Comparison of ENCODE assay signal across 29 cellular contexts in the genomic region with DNA sequence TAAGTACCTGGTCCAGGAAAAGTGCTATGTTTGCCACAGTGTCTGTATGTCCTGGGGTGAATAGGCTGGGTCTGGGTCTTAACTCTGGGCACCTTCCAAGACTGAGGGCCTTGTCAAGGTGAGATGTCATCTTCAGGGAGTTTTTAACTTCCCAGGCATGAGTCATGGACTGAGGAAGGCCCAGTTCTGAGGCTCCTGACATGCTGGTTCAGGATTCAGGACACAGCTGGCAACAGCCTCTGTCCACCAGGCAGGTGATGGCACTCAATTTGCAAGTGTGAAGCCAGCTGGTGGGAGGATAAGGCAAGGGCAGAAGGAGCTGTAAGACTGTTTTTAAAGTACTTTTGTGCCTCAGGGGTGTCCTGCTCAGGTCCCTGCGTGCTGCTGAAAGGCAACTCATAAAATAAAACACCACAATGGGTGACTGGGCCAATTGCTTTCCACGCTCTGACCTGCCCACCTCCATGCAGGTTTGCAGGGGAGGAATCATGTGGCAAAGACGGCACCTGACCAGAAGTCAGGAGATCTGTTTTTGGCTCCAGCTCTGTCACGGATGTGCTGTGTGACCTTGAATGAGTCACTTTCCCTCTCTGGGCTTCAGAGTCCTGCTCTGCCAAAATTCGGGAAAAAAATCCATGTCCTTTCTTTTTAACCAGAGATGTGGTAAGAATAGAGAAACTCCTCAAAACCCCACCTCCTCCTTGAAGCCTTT. TPM values are rescaled to one million over a fixed set of nuclear protein-coding genes. Genes with fewer than 3 reads are reported as not detected.
DNase-seq lines count a peak whose midpoint lies in the region; ATAC-seq, FAIRE-seq and TF ChIP-seq lines count a peak whose summit lies in the region.
"Had no signal": no experiment of that assay in that cellular context is flagged by ENCODE, and none has a peak within 500 bp of the region (broad histone marks: within the 10 kb centered on the region; RNA-seq: fewer than 3 reads in every experiment).

No MANE protein-coding gene starts in this region.

- H4K8ac ChIP-seq in H1 (ENCODE audit: extremely low read depth, insufficient read depth, low read length) = no peak overlapping the region

- TF ChIP-seq POLR2A in breast epithelium (IDR thresholded peaks at IDR 0.05) (no peak), H1 (IDR thresholded peaks at IDR 0.05; ENCODE audit: control extremely low read depth in 1 of 2, low read depth in 2 of 2, low read length in 2 of 2) (no peak), spleen (IDR thresholded peaks at IDR 0.05) (no peak)

- no peaks in the 10 kb centered on the region for H3K27me3 Mint-ChIP-seq in MCF 10A (ENCODE audit: insufficient read depth, unreplicated experiment)

- H3K9me3 Mint-ChIP-seq in MCF 10A (ENCODE audit: unreplicated experiment) = no peaks in the 10 kb centered on the region
- H3K9me3 Mint-ChIP-seq: activated B cell treated with CpG ODN at 0.5 μM for 24 hours; activated naive CD8-positive, alpha-beta T cell treated with anti-CD3 and anti-CD28 coated beads for 36 hours; nephron progenitor cell had no signal

- H4K5ac ChIP-seq in H1 (ENCODE audit: insufficient read length, low read depth, low read length) = no peak overlapping the region

- H3K23me2 ChIP-seq in H1 (ENCODE audit: low read depth, low read length) = peaks cover 9% of the 10 kb centered on the region

- H3K9me3 ChIP-seq in breast epithelium = no peaks in the 10 kb centered on the region
- H3K9me3 ChIP-seq in H1 (ENCODE audit: insufficient read depth in 2 of 2, low read depth in 1 of 2, low read length in 1 of 2) = no peaks in the 10 kb centered on the region
- H3K9me3 ChIP-seq in spleen = no peaks in the 10 kb centered on the region
- H3K9me3 ChIP-seq: BLaER1, esophagus muscularis mucosa, pancreas had no signal

- no peak for TF ChIP-seq RAD21 in H1 (IDR thresholded peaks at IDR 0.05 in 1 of 2, conservative IDR thresholded peaks at IDR 0.05 in 1 of 2; ENCODE audit: low read depth in 2 of 2, low read length in 2 of 2)

- intact Hi-C loops in MCF 10A (cut with micrococcal nuclease) (loop anchor here (1.0 to 5.0 kb wide), 4 partner anchors 66 to 679 kb away; no protein-coding TSS in a partner anchor), breast epithelium (cut with DNase I; ENCODE audit: low total_unique reads) (no loop called here), spleen (cut with DNase I; ENCODE audit: low total_unique reads) (loop anchor here (10.0 kb wide), 1 partner anchor 124 kb away; no protein-coding TSS in a partner anchor)

- H3K4me1 ChIP-seq in breast epithelium = peaks cover 0 to under 1% of the 10 kb centered on the region in 2 donors
- H3K4me1 ChIP-seq in H1 (replicated peaks in 1 of 4; ENCODE audit: control insufficient read depth in 3 of 4, insufficient read depth in 4 of 4, low read length in 3 of 4) = peaks cover 0 to 24% (median 10%) of the 10 kb centered on the region in 4 experiments; a peak in 6 of 7 replicates
- H3K4me1 ChIP-seq in spleen = peaks cover 4 to 11% (median 9%) of the 10 kb centered on the region in 6 donors
- H3K4me1 ChIP-seq: pancreas had no signal

- no peak overlapping the region for H3K9ac ChIP-seq in H1 (replicated peaks in 1 of 4; ENCODE audit: extremely low read depth in 1 of 4, low read depth in 3 of 4, low read length in 3 of 4)
- H3K9ac ChIP-seq: BLaER1 had no signal

- WGBS in H1 (ENCODE audit: extremely low coverage in 1 of 2, insufficient coverage in 1 of 2, insufficient read length in 1 of 2, insufficient replicate concordance in 2 of 2, low coverage in 1 of 2, low lambda C conversion rate in 2 of 2, missing lambda C conversion rate in 1 of 2), 2 experiments = 76% methylated on average over 5 of the region's 5 CpGs; no CpG with 5 or more reads in 1 of the 2 experiments
- WGBS in spleen, 5 donors = 73 to 86% (median 80%) methylated on average over 5 of the region's 5 CpGs

- H4K20me1 ChIP-seq in H1 (replicated peaks in 1 of 2; ENCODE audit: control insufficient read depth in 1 of 2, insufficient read depth in 2 of 2, low read length in 2 of 2) = no peaks in the 10 kb centered on the region
- H4K20me1 ChIP-seq: BLaER1 had no signal

- no peak for TF ChIP-seq EP300 in H1 (IDR thresholded peaks at IDR 0.05; ENCODE audit: borderline replicate concordance in 1 of 2, low read depth in 2 of 2, low read length in 2 of 2)

- peak overlapping the region in 1 of 2 experiments; percentile 38; a peak in 1 of 4 replicates for H3K4me2 ChIP-seq in H1 (ENCODE audit: insufficient read depth in 1 of 2, low read depth in 2 of 2, low read length in 2 of 2)
- H3K4me2 ChIP-seq: BLaER1 had no signal

- POLR2A ChIA-PET in MCF 10A (lab: Yijun Ruan, JAX) (interaction anchor here (1.3 to 1.4 kb wide), 3 partner anchors 143 to 212 kb away, joined by 3 to 6 read pairs (median 4); a partner anchor contains a TSS), H1 (lab: Charles Lee; ENCODE audit: partially characterized antibody) (interaction anchor here (1.6 to 3.4 kb wide), 3 partner anchors 34 to 296 kb away, joined by 3 to 10 read pairs (median 5); a partner anchor contains a TSS)

- peak; percentile 44 for DNase-seq in MCF 10A (ENCODE audit: unreplicated experiment)
- DNase-seq in breast epithelium (ENCODE audit: low spot score in 2 of 2) = no peak
- DNase-seq in NCI-H69 (lab: John Stamatoyannopoulos, UW) = peak; percentile 25
- no peak for DNase-seq in H1 (ENCODE audit: low read depth in 1 of 2, low spot score in 2 of 2)
- peak; percentile 31 for DNase-seq in spleen
- DNase-seq in stimulated activated CD4-positive, alpha-beta T cell treated with anti-CD3 and anti-CD28 coated beads, Interleukin-1b, Interleukin-23, amount 100 ng/mL, for 48 hours = no peak
- no peak for DNase-seq in GM19239 (ENCODE audit: insufficient read length, low spot score)
- DNase-seq: ACHN; activated B cell treated with CpG ODN at 0.5 μM for 24 hours; activated CD4-positive, alpha-beta T cell treated with anti-CD3 and anti-CD28 coated beads, Interleukin-2, amount 50 U/mL, for 48 hours; activated CD8-positive, alpha-beta memory T cell treated with anti-CD3 and anti-CD28 coated beads, Interleukin-2, amount 50 U/mL, for 48 hours; activated naive CD8-positive, alpha-beta T cell treated with anti-CD3 and anti-CD28 coated beads for 36 hours; effector CD4-positive, alpha-beta T cell; hypothalamus; NCI-H1048; NCI-H187 treated with DMSO at 0.1 percent for 48 hours; NCI-H748 treated with DMSO at 0.1 percent for 48 hours; nephron progenitor cell; pancreas; SHP77; stimulated activated CD4-positive, alpha-beta T cell treated with anti-CD3 and anti-CD28 coated beads, Interleukin-12 subunit alpha, Interleukin-12 subunit beta, amount 100 ng/mL, for 4 hours; stimulated activated CD4-positive, alpha-beta T cell treated with anti-CD3 and anti-CD28 coated beads, Interleukin-4, amount 100 ng/mL, for 4 hours; stimulated activated naive CD4-positive, alpha-beta T cell; T-helper 9 cell had no signal

- H3K36me3 ChIP-seq in breast epithelium (no peaks in the 10 kb centered on the region), H1 (ENCODE audit: control insufficient read depth in 2 of 4, insufficient read depth in 4 of 4, low read length in 3 of 4) (no peaks in the 10 kb centered on the region), spleen (no peaks in the 10 kb centered on the region)
- H3K36me3 ChIP-seq: BLaER1, esophagus muscularis mucosa, pancreas had no signal

- H2BK5ac ChIP-seq in H1 (ENCODE audit: low read depth, low read length) = no peak overlapping the region

- peaks cover 6% of the 10 kb centered on the region for H3K36me3 Mint-ChIP-seq in MCF 10A (ENCODE audit: insufficient read depth, unreplicated experiment)
- H3K36me3 Mint-ChIP-seq: activated naive CD8-positive, alpha-beta T cell treated with anti-CD3 and anti-CD28 coated beads for 36 hours had no signal

- H3K4me1 Mint-ChIP-seq in MCF 10A (ENCODE audit: insufficient read depth, unreplicated experiment) = peaks cover 6% of the 10 kb centered on the region

- H3K4ac ChIP-seq in H1 (replicated peaks; ENCODE audit: insufficient read length, low read depth, low read length) = no peak overlapping the region

- CTCF ChIA-PET in MCF 10A (lab: Yijun Ruan, JAX) (interaction anchor here (0.5 to 5.6 kb wide), 22 partner anchors 13 to 745 kb away, joined by 3 to 60 read pairs (median 3); no protein-coding TSS in a partner anchor), H1 (lab: Charles Lee; ENCODE audit: partially characterized antibody) (interaction anchor here (0.6 to 13.0 kb wide), 36 partner anchors 12 to 744 kb away, joined by 3 to 213 read pairs (median 7); a partner anchor contains a TSS)

- no peak for TF ChIP-seq CTCF in MCF 10A (IDR thresholded peaks at IDR 0.05; ENCODE audit: unreplicated experiment)
- TF ChIP-seq CTCF in breast epithelium (IDR thresholded peaks at IDR 0.05) = no peak
- no peak for TF ChIP-seq CTCF in H1 (IDR thresholded peaks at IDR 0.05; ENCODE audit: control extremely low read depth in 1 of 3, insufficient read depth in 1 of 3, low read depth in 1 of 3, low read length in 3 of 3)
- no peak for TF ChIP-seq CTCF in spleen (IDR thresholded peaks at IDR 0.05 in 8 of 11, conservative IDR thresholded peaks at IDR 0.05 in 3 of 11)

- H3K4me3 ChIP-seq in breast epithelium (no peak overlapping the region), H1 (ENCODE audit: extremely low read depth in 1 of 4, insufficient read depth in 2 of 4, low read depth in 3 of 4, low read length in 4 of 4) (no peak overlapping the region), spleen (no peak overlapping the region)
- H3K4me3 ChIP-seq: BLaER1, esophagus muscularis mucosa, pancreas had no signal

- H3K18ac ChIP-seq in H1 (ENCODE audit: extremely low read depth, low read length) = no peak overlapping the region

- no peak overlapping the region for H2BK20ac ChIP-seq in H1 (ENCODE audit: low read length)

- H3K79me1 ChIP-seq in H1 (ENCODE audit: low read depth, low read length) = no peaks in the 10 kb centered on the region

- no peak overlapping the region for H3K14ac ChIP-seq in H1 (ENCODE audit: insufficient read length)

- peaks cover 4 to 18% of the 10 kb centered on the region in 2 donors for H3K27me3 ChIP-seq in breast epithelium
- peaks cover 0 to 4% (median 3%) of the 10 kb centered on the region in 4 experiments; a peak in 3 of 7 replicates for H3K27me3 ChIP-seq in H1 (replicated peaks in 1 of 4; ENCODE audit: control insufficient read depth in 3 of 4, extremely low read depth in 1 of 4, insufficient read depth in 3 of 4, low read length in 3 of 4)
- peaks cover 0 to 34% (median 18%) of the 10 kb centered on the region in 7 donors for H3K27me3 ChIP-seq in spleen (replicated peaks in 1 of 7)
- H3K27me3 ChIP-seq: pancreas had no signal

- FAIRE-seq in H1 (lab: Jason Lieb, UNC) (no peak), GM19239 (lab: Jason Lieb, UNC) (no peak)
- FAIRE-seq: HTR-8/SVneo, pancreas had no signal

- no peak overlapping the region for H4K91ac ChIP-seq in H1 (replicated peaks; ENCODE audit: insufficient read length, low read length)

- H2BK12ac ChIP-seq in H1 (ENCODE audit: low read depth, low read length) = 0 out of 2 replicates have a peak overlapping the region, but pooled peaks have one; percentile 60

- no peak overlapping the region; the same call in 1 of the 2 replicates for H2AK5ac ChIP-seq in H1 (ENCODE audit: low read depth, low read length)

- H3K27ac Mint-ChIP-seq in MCF 10A (ENCODE audit: low read depth, unreplicated experiment) = peak overlapping the region; percentile 54
- H3K27ac Mint-ChIP-seq: activated B cell treated with CpG ODN at 0.5 μM for 24 hours; activated naive CD8-positive, alpha-beta T cell treated with anti-CD3 and anti-CD28 coated beads for 36 hours; nephron progenitor cell had no signal

- ATAC-seq in HG02840 (IDR thresholded peaks at IDR 0.05; ENCODE audit: low FRiP score, unreplicated experiment) = no peak

- H3K27ac ChIP-seq in breast epithelium (no peak overlapping the region), H1 (ENCODE audit: low read depth, low read length) (no peak overlapping the region), spleen (no peak overlapping the region)
- H3K27ac ChIP-seq: BLaER1, esophagus muscularis mucosa, pancreas had no signal

- H2BK120ac ChIP-seq in H1 (replicated peaks; ENCODE audit: low read depth, low read length) = no peak overlapping the region

- no peak overlapping the region for H3K23ac ChIP-seq in H1 (ENCODE audit: insufficient read length)

- no peak overlapping the region for H2AFZ ChIP-seq in H1 (ENCODE audit: low read length)

- no TSS peak for BruUV-seq in MCF 10A (replicated peaks; lab: Mats Ljungman, UMichigan)

- peak overlapping the region; percentile 72; the same call in 1 of the 2 replicates for H2BK15ac ChIP-seq in H1 (ENCODE audit: low read length)

- no peak overlapping the region for H3K56ac ChIP-seq in H1 (replicated peaks; ENCODE audit: insufficient read length, low read depth, low read length)

- no peaks in the 10 kb centered on the region for H3K79me2 ChIP-seq in H1 (ENCODE audit: control insufficient read depth in 1 of 2, insufficient read depth in 2 of 2, low read length in 2 of 2)

- H3K4me3 Mint-ChIP-seq in MCF 10A (ENCODE audit: unreplicated experiment) = no peak overlapping the region
- H3K4me3 Mint-ChIP-seq: activated B cell treated with CpG ODN at 0.5 μM for 24 hours; activated naive CD8-positive, alpha-beta T cell treated with anti-CD3 and anti-CD28 coated beads for 36 hours; nephron progenitor cell had no signal

RNA-seq across cellular contexts. Expression of a gene that starts 4.9 kb away (rescaled TPM):
- not detected in 2 replicates for total RNA-seq in MCF 10A (2022)
- total RNA-seq in breast epithelium = under 1 TPM in 2 of 3 donors, not detected in 1; 0.29 to 0.33 TPM
- 10.5 and 11.1 TPM in 2 replicates for total RNA-seq in H1 (2021; fragmentation: NEBNext Ultra II Directional; extraction: Animal tissue kit (Norgen Biotek cat#: 25700))
- 5.9 and 7.9 TPM in 2 replicates for polyA plus RNA-seq in H1 (2011; rRNA removed)
- polyA plus RNA-seq in H1 (2011; cell fraction: cytosol; rRNA removed) = 5.5 TPM
- polyA plus RNA-seq in H1 (2011; cell fraction: nucleus; rRNA removed) = 16.7 TPM
- 5.7 to 10.1 TPM (median 8.0 TPM) in 4 replicates for polyA plus RNA-seq in H1 (2012, experiment 1 of 2)
- polyA plus RNA-seq in H1 (2012, experiment 2 of 2) = 5.1 TPM
- polyA plus RNA-seq in H1 (2013, experiment 1 of 2) = 5.9 TPM
- 6.1 TPM for polyA plus RNA-seq in H1 (2013, experiment 2 of 2)
- 2.5 and 3.7 TPM in 2 replicates for polyA minus RNA-seq in H1 (2011; rRNA and poly(A)+ RNA removed)
- polyA minus RNA-seq in H1 (2011; cell fraction: cytosol; rRNA and poly(A)+ RNA removed) = 3.4 TPM
- 2.8 TPM for polyA minus RNA-seq in H1 (2011; cell fraction: nucleus; rRNA and poly(A)+ RNA removed)
- 1 to 10 TPM in 6 of 7 donors, under 1 TPM in 1; 0.66 to 1.9 (median 1.3) TPM for total RNA-seq in spleen
- 1 to 10 TPM in 1 of 3 donors, under 1 TPM in 2; 0.67 to 2.8 (median 0.86) TPM for polyA plus RNA-seq in spleen
- total RNA-seq: G401 had no signal

RNA-seq across cellular contexts. Expression of a gene that starts 35.1 kb away (rescaled TPM):
- total RNA-seq in MCF 10A (2022) (1,490 and 1,644 TPM in 2 replicates), breast epithelium (1,000 to 10,000 TPM; 2,573 to 5,786 (median 4,399) TPM), spleen (1,000 to 10,000 TPM; 1,033 to 2,189 (median 1,131) TPM)
- total RNA-seq in H1 (2021; fragmentation: NEBNext Ultra II Directional; extraction: Animal tissue kit (Norgen Biotek cat#: 25700)) = 2,408 and 2,434 TPM in 2 replicates
- polyA plus RNA-seq in H1 (2011; rRNA removed) (9,129 and 11,142 TPM in 2 replicates), spleen (1,000 to 10,000 TPM; 3,993 to 4,934 (median 4,074) TPM)
- 8,215 TPM for polyA plus RNA-seq in H1 (2011; cell fraction: cytosol; rRNA removed)
- 3,355 TPM for polyA plus RNA-seq in H1 (2011; cell fraction: nucleus; rRNA removed)
- 3,709 to 4,828 TPM (median 4,408 TPM) in 4 replicates for polyA plus RNA-seq in H1 (2012, experiment 1 of 2)
- 11,667 TPM for polyA plus RNA-seq in H1 (2012, experiment 2 of 2)
- 2,351 TPM for polyA plus RNA-seq in H1 (2013, experiment 1 of 2)
- 2,290 TPM for polyA plus RNA-seq in H1 (2013, experiment 2 of 2)
- polyA minus RNA-seq in H1 (2011; rRNA and poly(A)+ RNA removed) = 1,789 and 1,888 TPM in 2 replicates
- 687 TPM for polyA minus RNA-seq in H1 (2011; cell fraction: cytosol; rRNA and poly(A)+ RNA removed)
- 811 TPM for polyA minus RNA-seq in H1 (2011; cell fraction: nucleus; rRNA and poly(A)+ RNA removed)

Comparison
In these comparisons a context has a peak if more than half of its experiments do, and no peak if none do; other contexts are left out.
1. DNase-seq: peak in MCF 10A (single experiment), NCI-H69 (single experiment) and spleen (single experiment); none in breast epithelium (0 of 2), H1 (0 of 2), stimulated activated CD4-positive, alpha-beta T cell treated with anti-CD3 and anti-CD28 coated beads, Interleukin-1b, Interleukin-23, amount 100 ng/mL, for 48 hours (single experiment) and GM19239 (single experiment).